Comparison of ENCODE assay signal across 32 cellular contexts in genomic region chrX:41604154-41604553, GRCh38.
DNase-seq lines count a peak whose midpoint lies in the region; ATAC-seq, FAIRE-seq and TF ChIP-seq lines count a peak whose summit lies in the region.
"Had no signal": no experiment of that assay in that cellular context is flagged by ENCODE, and none has a peak within 500 bp of the region (broad histone marks: within the 10 kb centered on the region; RNA-seq: fewer than 3 reads in every experiment).

No MANE protein-coding gene starts in this region.

- H3K14ac ChIP-seq in H1 (ENCODE audit: insufficient read length): no peak overlapping the region

- H3K79me2 ChIP-seq in HepG2 (ENCODE audit: insufficient read depth, low read length): no peaks in the 10 kb centered on the region
- no peaks in the 10 kb centered on the region for H3K79me2 ChIP-seq in OCI-LY7 (ENCODE audit: insufficient read depth, low read depth, low read length)
- H3K79me2 ChIP-seq in H1 (ENCODE audit: control insufficient read depth in 1 of 2, insufficient read depth in 2 of 2, low read length in 2 of 2): no peaks in the 10 kb centered on the region
- H3K79me2 ChIP-seq: hepatocyte had no signal

- no peak overlapping the region for H3K27ac Mint-ChIP-seq in stimulated activated effector memory CD8-positive, alpha-beta T cell treated with anti-CD3 and anti-CD28 coated beads, Interleukin-12 subunit alpha, Interleukin-12 subunit beta, amount 100 ng/mL, for 72 hours
- H3K27ac Mint-ChIP-seq: activated CD4-positive, alpha-beta T cell treated with anti-CD3 and anti-CD28 coated beads, Interleukin-2, amount 10 ng/mL, durations not matched to agents 24 days and 14 days; activated T-helper 2 cell treated with anti-CD3 and anti-CD28 coated beads, Interferon-gamma antibody, Interleukin-2, Interleukin-4, amounts not matched to agents 10 μg/mL and 5 μg/mL and 100 μg/mL, durations not matched to agents 14 hours and 24 hours and 36 hours; CD4-positive, alpha-beta T cell had no signal

- no peaks in the 10 kb centered on the region for H3K4me1 Mint-ChIP-seq in stimulated activated effector memory CD8-positive, alpha-beta T cell treated with anti-CD3 and anti-CD28 coated beads, Interleukin-12 subunit alpha, Interleukin-12 subunit beta, amount 100 ng/mL, for 72 hours
- H3K4me1 Mint-ChIP-seq: activated CD4-positive, alpha-beta T cell treated with anti-CD3 and anti-CD28 coated beads, Interleukin-2, amount 10 ng/mL, durations not matched to agents 24 days and 14 days had no signal

- no peak overlapping the region for H2BK15ac ChIP-seq in H1 (ENCODE audit: low read length)

- no peak overlapping the region for H4K8ac ChIP-seq in H1 (ENCODE audit: extremely low read depth, insufficient read depth, low read length)

- no peak overlapping the region for H2AK5ac ChIP-seq in H1 (ENCODE audit: low read depth, low read length)

- H3K9ac ChIP-seq in HepG2 (ENCODE audit: insufficient read depth, low read depth, low read length) (no peak overlapping the region), H1 (replicated peaks in 1 of 4; ENCODE audit: extremely low read depth in 1 of 4, low read depth in 3 of 4, low read length in 3 of 4) (no peak overlapping the region)

- in situ Hi-C loops in HepG2 (cut with HindIII; ENCODE audit: extremely low pct_ligation_motif_present, low pct_unique_long_range_greater_than_20kb): no loop called here

- H3K9me3 ChIP-seq in HepG2 (ENCODE audit: low read length) (no peaks in the 10 kb centered on the region), right lobe of liver (no peaks in the 10 kb centered on the region), OCI-LY7 (ENCODE audit: low read length) (no peaks in the 10 kb centered on the region), H1 (ENCODE audit: insufficient read depth in 2 of 2, low read depth in 1 of 2, low read length in 1 of 2) (no peaks in the 10 kb centered on the region), pancreas (no peaks in the 10 kb centered on the region)
- H3K9me3 ChIP-seq: lower lobe of right lung, ovary, upper lobe of right lung had no signal

- H3K23ac ChIP-seq in H1 (ENCODE audit: insufficient read length): no peak overlapping the region

- no peak overlapping the region; the same call in 1 of the 2 replicates for H2BK20ac ChIP-seq in H1 (ENCODE audit: low read length)

- CTCF ChIA-PET in HepG2 (lab: Yijun Ruan, JAX; ENCODE audit: low intra/inter-chr PET ratio, low total read pairs): no interaction called here
- CTCF ChIA-PET in OCI-LY7 (lab: Charles Lee; ENCODE audit: unreplicated experiment): no interaction called here
- CTCF ChIA-PET in H1 (lab: Charles Lee; ENCODE audit: partially characterized antibody): interaction anchor here (0.6 kb wide), 1 partner anchor 14 kb away, joined by 3 read pairs; no protein-coding TSS in a partner anchor

- H3K4me3 Mint-ChIP-seq in stimulated activated effector memory CD8-positive, alpha-beta T cell treated with anti-CD3 and anti-CD28 coated beads, Interleukin-12 subunit alpha, Interleukin-12 subunit beta, amount 100 ng/mL, for 72 hours: no peak overlapping the region
- H3K4me3 Mint-ChIP-seq: activated CD4-positive, alpha-beta T cell treated with anti-CD3 and anti-CD28 coated beads, Interleukin-2, amount 10 ng/mL, durations not matched to agents 24 days and 14 days; CD4-positive, alpha-beta T cell had no signal

- H4K20me1 ChIP-seq in HepG2 (ENCODE audit: insufficient read depth, low read length) (no peaks in the 10 kb centered on the region), OCI-LY7 (ENCODE audit: insufficient read depth, low read length) (no peaks in the 10 kb centered on the region), H1 (replicated peaks in 1 of 2; ENCODE audit: control insufficient read depth in 1 of 2, insufficient read depth in 2 of 2, low read length in 2 of 2) (no peaks in the 10 kb centered on the region)

- H2BK120ac ChIP-seq in H1 (replicated peaks; ENCODE audit: low read depth, low read length): no peak overlapping the region

- H3K27ac ChIP-seq in HepG2 (ENCODE audit: extremely low read length, insufficient read depth, low read length) (no peak overlapping the region), right lobe of liver (no peak overlapping the region), OCI-LY7 (ENCODE audit: low read depth, low read length, poor library complexity, severe bottlenecking) (no peak overlapping the region), H1 (ENCODE audit: low read depth, low read length) (peak overlapping the region; percentile 45; the same call in 1 of the 2 replicates), pancreas (no peak overlapping the region)
- H3K27ac ChIP-seq: brain microvascular endothelial cell, hepatocyte, lower lobe of right lung, ovary, upper lobe of right lung, VCaP had no signal

- H3K36me3 Mint-ChIP-seq in stimulated activated effector memory CD8-positive, alpha-beta T cell treated with anti-CD3 and anti-CD28 coated beads, Interleukin-12 subunit alpha, Interleukin-12 subunit beta, amount 100 ng/mL, for 72 hours: peaks cover 1% of the 10 kb centered on the region

- no peak for TF ChIP-seq POLR2A in HepG2 (IDR thresholded peaks at IDR 0.05; ENCODE audit: insufficient read depth in 1 of 2, low read depth in 2 of 2, low read length in 2 of 2)
- TF ChIP-seq POLR2A in right lobe of liver (IDR thresholded peaks at IDR 0.05): no peak
- TF ChIP-seq POLR2A in H1 (IDR thresholded peaks at IDR 0.05; ENCODE audit: control extremely low read depth in 1 of 2, low read depth in 2 of 2, low read length in 2 of 2): no peak

- intact Hi-C loops in HepG2 (cut with micrococcal nuclease; ENCODE audit: unreplicated experiment) (no loop called here), right lobe of liver (cut with DNase I) (no loop called here), OCI-LY7 (cut with micrococcal nuclease; ENCODE audit: unreplicated experiment) (no loop called here), pancreas (cut with DNase I) (no loop called here)

- POLR2A ChIA-PET in HepG2 (lab: Yijun Ruan, JAX) (no interaction called here), OCI-LY7 (lab: Charles Lee) (interaction anchor here (0.6 to 0.8 kb wide), 3 partner anchors 11 to 593 kb away, joined by 3 read pairs; no protein-coding TSS in a partner anchor), H1 (lab: Charles Lee; ENCODE audit: partially characterized antibody) (no interaction called here)

- no peak overlapping the region for H3K4me3 ChIP-seq in HepG2 (replicated peaks in 1 of 3; ENCODE audit: insufficient read depth in 1 of 3, low read depth in 2 of 3, low read length in 3 of 3)
- no peak overlapping the region for H3K4me3 ChIP-seq in right lobe of liver
- H3K4me3 ChIP-seq in OCI-LY7 (ENCODE audit: low read depth, low read length, poor library complexity, severe bottlenecking): no peak overlapping the region
- H3K4me3 ChIP-seq in H1 (ENCODE audit: extremely low read depth in 1 of 4, insufficient read depth in 2 of 4, low read depth in 3 of 4, low read length in 4 of 4): no peak overlapping the region
- H3K4me3 ChIP-seq in pancreas: no peak overlapping the region
- H3K4me3 ChIP-seq: hepatocyte, lower lobe of right lung, ovary, skin epidermis, upper lobe of right lung had no signal

- no peak overlapping the region for H3K18ac ChIP-seq in H1 (ENCODE audit: extremely low read depth, low read length)

- no peak overlapping the region for H4K91ac ChIP-seq in H1 (replicated peaks; ENCODE audit: insufficient read length, low read length)

- H3K9me2 ChIP-seq in OCI-LY7 (ENCODE audit: insufficient read depth, low read length): no peaks in the 10 kb centered on the region

- no peak overlapping the region for H3K56ac ChIP-seq in H1 (replicated peaks; ENCODE audit: insufficient read length, low read depth, low read length)

- no peaks in the 10 kb centered on the region for H3K79me1 ChIP-seq in H1 (ENCODE audit: low read depth, low read length)

- H2AFZ ChIP-seq in HepG2 (ENCODE audit: low read length): no peak overlapping the region
- no peak overlapping the region for H2AFZ ChIP-seq in OCI-LY7 (ENCODE audit: low read length)
- no peak overlapping the region for H2AFZ ChIP-seq in H1 (ENCODE audit: low read length)
- H2AFZ ChIP-seq: hepatocyte had no signal

- H3K4me2 ChIP-seq in HepG2 (ENCODE audit: low read depth, low read length) (no peak overlapping the region), OCI-LY7 (ENCODE audit: low read length) (peak overlapping the region; percentile 50), H1 (ENCODE audit: insufficient read depth in 1 of 2, low read depth in 2 of 2, low read length in 2 of 2) (no peak overlapping the region)
- H3K4me2 ChIP-seq: hepatocyte had no signal

- no peak for TF ChIP-seq CTCF in HepG2 (CRISPR knock-in tag; IDR thresholded peaks at IDR 0.05)
- TF ChIP-seq CTCF in right lobe of liver (IDR thresholded peaks at IDR 0.05): no peak
- no peak for TF ChIP-seq CTCF in OCI-LY7 (conservative IDR thresholded peaks at IDR 0.05; ENCODE audit: low read length)
- TF ChIP-seq CTCF in H1 (IDR thresholded peaks at IDR 0.05; ENCODE audit: control extremely low read depth in 1 of 3, insufficient read depth in 1 of 3, low read depth in 1 of 3, low read length in 3 of 3): no peak
- no peak for TF ChIP-seq CTCF in pancreas (IDR thresholded peaks at IDR 0.05)

- ATAC-seq in HepG2 (no peak), right lobe of liver (no peak), pancreas (no peak)
- no peak for ATAC-seq in stimulated activated effector memory CD8-positive, alpha-beta T cell treated with anti-CD3 and anti-CD28 coated beads, Interleukin-12 subunit alpha, Interleukin-12 subunit beta, amount 100 ng/mL, for 72 hours
- ATAC-seq: lower lobe of right lung, Panc1, upper lobe of right lung had no signal

- 98% methylated on average over 3 of the region's 3 CpGs for WGBS in HepG2 (ENCODE audit: low lambda C conversion rate)
- 86% methylated on average over 3 of the region's 3 CpGs for WGBS in right lobe of liver (ENCODE audit: insufficient coverage, low coverage, low lambda C conversion rate, missing lambda C conversion rate)
- 68% methylated on average over 3 of the region's 3 CpGs; no CpG with 5 or more reads in 1 of the 2 experiments for WGBS in H1 (ENCODE audit: extremely low coverage in 1 of 2, insufficient coverage in 1 of 2, insufficient read length in 1 of 2, insufficient replicate concordance in 2 of 2, low coverage in 1 of 2, low lambda C conversion rate in 2 of 2, missing lambda C conversion rate in 1 of 2), 2 experiments
- 81 to 85% methylated on average over 3 of the region's 3 CpGs for WGBS in pancreas, 2 donors

- no peak for FAIRE-seq in HepG2 (lab: Jason Lieb, UNC)
- FAIRE-seq in H1 (lab: Jason Lieb, UNC): peak; percentile 71
- no peak for FAIRE-seq in pancreas (lab: Jason Lieb, UNC)
- FAIRE-seq: endothelial cell of umbilical vein, frontal cortex had no signal

- no peak for TF ChIP-seq RAD21 in HepG2 (CRISPR knock-in tag; IDR thresholded peaks at IDR 0.05)
- no peak for TF ChIP-seq RAD21 in H1 (IDR thresholded peaks at IDR 0.05 in 1 of 2, conservative IDR thresholded peaks at IDR 0.05 in 1 of 2; ENCODE audit: low read depth in 2 of 2, low read length in 2 of 2)

- H3K4me1 ChIP-seq in HepG2 (ENCODE audit: insufficient read depth, low read length) (no peaks in the 10 kb centered on the region), right lobe of liver (peaks cover 0 to 9% (median 0%) of the 10 kb centered on the region in 4 donors), OCI-LY7 (ENCODE audit: insufficient read depth, low read length, poor library complexity, severe bottlenecking) (peaks cover 15% of the 10 kb centered on the region), H1 (replicated peaks in 1 of 4; ENCODE audit: control insufficient read depth in 3 of 4, insufficient read depth in 4 of 4, low read length in 3 of 4) (peaks cover 0 to 8% (median under 1%) of the 10 kb centered on the region in 4 experiments; a peak in 4 of 7 replicates), pancreas (no peaks in the 10 kb centered on the region)
- H3K4me1 ChIP-seq: lower lobe of right lung, upper lobe of right lung had no signal

- H3K4ac ChIP-seq in H1 (replicated peaks; ENCODE audit: insufficient read length, low read depth, low read length): no peak overlapping the region

- H2BK5ac ChIP-seq in H1 (ENCODE audit: low read depth, low read length): peak overlapping the region; percentile 60; the same call in 1 of the 2 replicates

- TF ChIP-seq EP300 in HepG2 (IDR thresholded peaks at IDR 0.05; ENCODE audit: low read depth in 2 of 2, low read length in 2 of 2) (no peak), HepG2 (CRISPR knock-in tag; IDR thresholded peaks at IDR 0.05; ENCODE audit: borderline replicate concordance) (no peak), H1 (IDR thresholded peaks at IDR 0.05; ENCODE audit: borderline replicate concordance in 1 of 2, low read depth in 2 of 2, low read length in 2 of 2) (no peak)

- H4K5ac ChIP-seq in H1 (ENCODE audit: insufficient read length, low read depth, low read length): no peak overlapping the region

- no peak overlapping the region for H2BK12ac ChIP-seq in H1 (ENCODE audit: low read depth, low read length)

- DNase-seq in HepG2 (ENCODE audit: low spot score): no peak
- DNase-seq in right lobe of liver: no peak
- no peak for DNase-seq in OCI-LY7 (ENCODE audit: low spot score)
- DNase-seq in H1 (ENCODE audit: low read depth in 1 of 2, low spot score in 2 of 2): no peak
- DNase-seq in medulla oblongata (ENCODE audit: extremely low spot score): no peak
- DNase-seq in pancreas: no peak
- DNase-seq in NCI-H2227 (lab: John Stamatoyannopoulos, UW; ENCODE audit: unreplicated experiment): no peak
- DNase-seq in stimulated activated effector memory CD8-positive, alpha-beta T cell treated with anti-CD3 and anti-CD28 coated beads, Interleukin-12 subunit alpha, Interleukin-12 subunit beta, amount 100 ng/mL, for 72 hours (ENCODE audit: low spot score in 2 of 2): no peak
- DNase-seq: activated CD4-positive, alpha-beta T cell treated with anti-CD3 and anti-CD28 coated beads, Interleukin-2, amount 10 ng/mL, durations not matched to agents 24 days and 14 days; activated CD8-positive, alpha-beta memory T cell treated with anti-CD3 and anti-CD28 coated beads for 24 hours; activated naive CD4-positive, alpha-beta T cell treated with anti-CD3 and anti-CD28 coated beads, Interleukin-2, amount 50 U/mL, for 16 hours; activated T-cell treated with anti-CD3 and anti-CD28 coated beads for 4 hours; AML-193; amniotic stem cell; brain microvascular endothelial cell; CD4-positive, alpha-beta T cell; HCEC 1CT; lower lobe of right lung; NCI-H1048; NK-92 treated with Interleukin-12 subunit alpha and Interleukin-12 subunit beta, amount 100 ng/mL, for 24 hours; ovary; SHP77; stimulated activated naive CD4-positive, alpha-beta T cell treated with Interleukin-2 at 50 U/mL for 16 hours; T-helper 9 cell; upper lobe of right lung had no signal

- no peaks in the 10 kb centered on the region for H3K9me3 Mint-ChIP-seq in stimulated activated effector memory CD8-positive, alpha-beta T cell treated with anti-CD3 and anti-CD28 coated beads, Interleukin-12 subunit alpha, Interleukin-12 subunit beta, amount 100 ng/mL, for 72 hours
- H3K9me3 Mint-ChIP-seq: activated CD4-positive, alpha-beta T cell treated with anti-CD3 and anti-CD28 coated beads, Interleukin-2, amount 10 ng/mL, durations not matched to agents 24 days and 14 days; activated T-helper 2 cell treated with anti-CD3 and anti-CD28 coated beads, Interferon-gamma antibody, Interleukin-2, Interleukin-4, amounts not matched to agents 10 μg/mL and 5 μg/mL and 100 μg/mL, durations not matched to agents 14 hours and 24 hours and 36 hours; CD4-positive, alpha-beta T cell had no signal

- H3K36me3 ChIP-seq in HepG2 (replicated peaks in 1 of 2; ENCODE audit: control insufficient read depth in 1 of 2, insufficient read depth in 2 of 2, low read length in 2 of 2): no peaks in the 10 kb centered on the region
- H3K36me3 ChIP-seq in right lobe of liver: no peaks in the 10 kb centered on the region
- H3K36me3 ChIP-seq in OCI-LY7 (ENCODE audit: insufficient read depth, low read length): no peaks in the 10 kb centered on the region; the same call in 1 of the 2 replicates
- H3K36me3 ChIP-seq in H1 (ENCODE audit: control insufficient read depth in 2 of 4, insufficient read depth in 4 of 4, low read length in 3 of 4): no peaks in the 10 kb centered on the region
- no peaks in the 10 kb centered on the region for H3K36me3 ChIP-seq in pancreas
- H3K36me3 ChIP-seq: brain microvascular endothelial cell, lower lobe of right lung, ovary, upper lobe of right lung had no signal

- no TSS peak for BruUV-seq in HepG2 (replicated peaks; lab: Mats Ljungman, UMichigan)
- no TSS peak for BruUV-seq in OCI-LY7 (replicated peaks; lab: Mats Ljungman, UMichigan)

- H3K27me3 ChIP-seq in HepG2 (ENCODE audit: control insufficient read depth in 1 of 2, insufficient read depth in 2 of 2, low read length in 2 of 2) (no peaks in the 10 kb centered on the region), right lobe of liver (no peaks in the 10 kb centered on the region), H1 (replicated peaks in 1 of 4; ENCODE audit: control insufficient read depth in 3 of 4, extremely low read depth in 1 of 4, insufficient read depth in 3 of 4, low read length in 3 of 4) (no peaks in the 10 kb centered on the region), pancreas (no peaks in the 10 kb centered on the region)
- H3K27me3 ChIP-seq: brain microvascular endothelial cell, hepatocyte, ovary, upper lobe of right lung had no signal

- no peaks in the 10 kb centered on the region for H3K23me2 ChIP-seq in H1 (ENCODE audit: low read depth, low read length)
